In genomic region chr7:70706698-70707097, GRCh38 we compare ENCODE assay signal across 22 cellular contexts.
"Had no signal": no experiment of that assay in that cellular context is flagged by ENCODE, and none has a peak within 500 bp of the region (broad histone marks: within the 10 kb centered on the region; RNA-seq: fewer than 3 reads in every experiment).

No MANE protein-coding gene starts in this region.

- H3K9me3 ChIP-seq: SK-N-SH had no signal

- H3K4me1 Mint-ChIP-seq: IgD-negative memory B cell had no signal

- H3K4me3 Mint-ChIP-seq: T-cell had no signal

- H3K27ac Mint-ChIP-seq: IgD-negative memory B cell, T-cell had no signal

- H3K36me3 Mint-ChIP-seq: IgD-negative memory B cell had no signal

- DNase-seq: KBM-7, MV-4-11, NCI-H1048, NCI-H1105, NCI-H1417, NCI-H146, NCI-H1694 treated with DMSO at 0.1 percent for 48 hours, NCI-H1930, NCI-H2081, NCI-H2107, NCI-H226, NCI-H446, NCI-H510A, NCI-H524 treated with DMSO at 0.1 percent for 48 hours, NCI-H774, SHP77, SW 1271, T-cell had no signal

- ATAC-seq: Panc1, T-cell had no signal

- H3K4me2 ChIP-seq: SK-N-SH had no signal

- H3K27me3 Mint-ChIP-seq: IgD-negative memory B cell, T-cell had no signal

- H3K9ac ChIP-seq: SK-N-SH had no signal

- H3K27ac ChIP-seq: RWPE1 had no signal
